17 cellular contexts compared by ENCODE assay signal in the genomic region with DNA sequence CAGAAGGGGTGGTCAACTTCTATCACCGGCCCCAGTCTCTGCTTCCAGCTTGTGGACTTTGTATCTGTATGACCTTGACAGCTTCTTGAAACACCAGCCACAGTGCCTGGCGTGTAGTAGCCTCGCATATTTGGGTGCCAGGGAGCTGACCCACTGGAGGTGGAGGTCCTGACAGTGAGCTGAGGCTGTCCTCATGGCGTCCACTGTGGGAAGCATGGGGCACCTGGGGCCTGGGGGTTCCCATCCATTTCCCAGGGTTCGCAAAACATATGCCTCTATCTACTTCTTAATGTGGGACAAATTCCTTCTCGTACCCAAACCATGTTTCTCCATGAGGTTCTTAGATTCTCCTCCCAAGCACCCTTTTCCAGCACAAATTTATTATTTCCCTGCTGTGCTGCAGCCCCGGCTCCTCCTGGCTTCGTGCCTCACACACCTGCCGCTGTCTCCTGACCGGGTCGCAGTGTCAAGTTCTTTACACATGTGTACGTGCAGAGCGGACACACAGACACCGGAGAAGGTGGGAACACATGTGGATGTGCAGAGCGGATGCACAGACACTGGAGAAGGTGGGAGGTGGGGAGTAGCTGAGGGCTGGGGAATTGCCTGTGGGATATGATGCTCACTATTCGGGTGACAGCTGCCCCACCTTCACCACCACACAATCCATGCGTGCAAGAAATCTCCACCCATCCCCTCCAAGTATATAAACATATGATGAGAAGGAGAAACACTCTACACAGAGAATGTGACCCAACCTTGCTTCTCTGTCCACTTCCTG.
"Had no signal": no experiment of that assay in that cellular context is flagged by ENCODE, and none has a peak within 500 bp of the region (broad histone marks: within the 10 kb centered on the region; RNA-seq: fewer than 3 reads in every experiment).

No MANE protein-coding gene starts in this region.

- H3K27ac ChIP-seq: cardiac muscle cell, lower lobe of right lung, skin epidermis had no signal

- H3K9me3 Mint-ChIP-seq: activated CD4-positive, alpha-beta memory T cell treated with anti-CD3 and anti-CD28 coated beads for 36 hours; activated naive CD8-positive, alpha-beta T cell treated with anti-CD3 and anti-CD28 coated beads, Interleukin-2, amount 10 ng/mL, durations not matched to agents 7 days and 5 days; activated T-cell treated with anti-CD3 and anti-CD28 coated beads, Interleukin-2, amount 50 U/mL, for 72 hours; mesothelial cell of epicardium; natural killer cell treated with Interleukin-12 subunit alpha and Interleukin-12 subunit beta and Interleukin-15 and Interleukin-18, amount 100 ng/mL, for 72 hours; stimulated activated naive CD8-positive, alpha-beta T cell treated with anti-CD3 and anti-CD28 coated beads, Interleukin-15, amount 100 ng/mL, for 72 hours had no signal

- H3K36me3 Mint-ChIP-seq: activated CD4-positive, alpha-beta memory T cell treated with anti-CD3 and anti-CD28 coated beads for 36 hours; activated naive CD8-positive, alpha-beta T cell treated with anti-CD3 and anti-CD28 coated beads, Interleukin-2, amount 10 ng/mL, durations not matched to agents 7 days and 5 days; mesothelial cell of epicardium; natural killer cell treated with Interleukin-12 subunit alpha and Interleukin-12 subunit beta and Interleukin-15 and Interleukin-18, amount 100 ng/mL, for 72 hours had no signal

- H3K27ac Mint-ChIP-seq: activated CD4-positive, alpha-beta memory T cell treated with anti-CD3 and anti-CD28 coated beads for 36 hours; activated naive CD8-positive, alpha-beta T cell treated with anti-CD3 and anti-CD28 coated beads, Interleukin-2, amount 10 ng/mL, durations not matched to agents 7 days and 5 days; activated T-cell treated with anti-CD3 and anti-CD28 coated beads, Interleukin-2, amount 50 U/mL, for 72 hours; mesothelial cell of epicardium had no signal

- H3K9me3 ChIP-seq: lower lobe of right lung had no signal

- H3K27me3 ChIP-seq: cardiac muscle cell had no signal

- DNase-seq: activated CD4-positive, alpha-beta memory T cell treated with anti-CD3 and anti-CD28 coated beads for 36 hours; activated naive CD4-positive, alpha-beta T cell; activated naive CD8-positive, alpha-beta T cell treated with anti-CD3 and anti-CD28 coated beads, Interleukin-2, amount 10 ng/mL, durations not matched to agents 7 days and 5 days; activated T-cell treated with anti-CD3 and anti-CD28 coated beads, Interleukin-2, amount 50 U/mL, for 72 hours; amygdala; foreskin fibroblast; hippocampal formation; left colon; lower lobe of right lung; nucleus accumbens; stimulated activated naive CD8-positive, alpha-beta T cell treated with anti-CD3 and anti-CD28 coated beads, Interleukin-15, amount 100 ng/mL, for 72 hours; T-helper 2 cell; trophoblast cell had no signal

- H3K4me3 Mint-ChIP-seq: activated CD4-positive, alpha-beta memory T cell treated with anti-CD3 and anti-CD28 coated beads for 36 hours; activated naive CD8-positive, alpha-beta T cell treated with anti-CD3 and anti-CD28 coated beads, Interleukin-2, amount 10 ng/mL, durations not matched to agents 7 days and 5 days; activated T-cell treated with anti-CD3 and anti-CD28 coated beads, Interleukin-2, amount 50 U/mL, for 72 hours; mesothelial cell of epicardium; natural killer cell treated with Interleukin-12 subunit alpha and Interleukin-12 subunit beta and Interleukin-15 and Interleukin-18, amount 100 ng/mL, for 72 hours; stimulated activated naive CD8-positive, alpha-beta T cell treated with anti-CD3 and anti-CD28 coated beads, Interleukin-15, amount 100 ng/mL, for 72 hours had no signal

- H3K27me3 Mint-ChIP-seq: activated CD4-positive, alpha-beta memory T cell treated with anti-CD3 and anti-CD28 coated beads for 36 hours; activated naive CD8-positive, alpha-beta T cell treated with anti-CD3 and anti-CD28 coated beads, Interleukin-2, amount 10 ng/mL, durations not matched to agents 7 days and 5 days; natural killer cell treated with Interleukin-12 subunit alpha and Interleukin-12 subunit beta and Interleukin-15 and Interleukin-18, amount 100 ng/mL, for 72 hours; stimulated activated naive CD8-positive, alpha-beta T cell treated with anti-CD3 and anti-CD28 coated beads, Interleukin-15, amount 100 ng/mL, for 72 hours had no signal

- ATAC-seq: activated T-cell treated with anti-CD3 and anti-CD28 coated beads, Interleukin-2, amount 50 U/mL, for 72 hours; left colon; lower lobe of right lung; natural killer cell treated with Interleukin-12 subunit alpha and Interleukin-12 subunit beta and Interleukin-15 and Interleukin-18, amount 100 ng/mL, for 72 hours; stimulated activated naive CD8-positive, alpha-beta T cell treated with anti-CD3 and anti-CD28 coated beads, Interleukin-15, amount 100 ng/mL, for 72 hours had no signal

- H3K4me1 ChIP-seq: lower lobe of right lung had no signal
